Comparison of ENCODE assay signal across 17 cellular contexts in the genomic region with DNA sequence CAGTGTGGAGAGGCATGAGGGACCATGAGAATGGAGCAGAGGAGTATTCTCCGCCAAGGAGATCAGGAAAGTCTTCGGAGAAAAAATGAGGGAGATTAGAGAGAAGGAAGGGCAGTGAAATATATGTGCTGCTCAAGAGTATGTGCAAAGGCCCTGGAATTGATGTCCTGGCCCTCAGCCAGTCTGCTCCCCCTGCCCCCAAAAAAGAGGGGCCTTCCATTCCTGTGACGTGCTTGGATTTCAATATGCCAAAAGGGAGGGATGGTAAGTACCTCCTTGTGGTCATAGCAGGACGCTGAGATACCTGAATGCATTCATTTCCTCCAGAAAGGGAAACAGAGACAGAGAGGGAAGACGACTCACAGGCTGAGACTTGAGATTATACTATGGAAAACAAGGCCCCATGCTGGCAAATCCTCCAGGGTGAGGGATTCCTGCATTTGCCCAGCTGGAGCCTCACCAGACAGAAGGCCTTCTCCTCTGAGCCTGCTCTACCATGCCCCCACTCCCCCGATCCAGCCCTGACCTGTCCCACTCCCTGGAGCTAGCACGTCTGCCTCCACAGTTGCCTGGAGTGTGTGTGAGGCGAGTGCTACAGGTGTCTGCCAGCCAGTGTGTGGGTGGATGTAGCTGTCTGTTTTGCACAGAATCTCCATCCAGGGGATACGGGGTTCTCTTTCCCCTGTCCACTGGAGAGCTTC. TPM values are rescaled to one million over a fixed set of nuclear protein-coding genes. Genes with fewer than 3 reads are reported as not detected.
DNase-seq lines count a peak whose midpoint lies in the region; ATAC-seq, FAIRE-seq and TF ChIP-seq lines count a peak whose summit lies in the region.
"Had no signal": no experiment of that assay in that cellular context is flagged by ENCODE, and none has a peak within 500 bp of the region (broad histone marks: within the 10 kb centered on the region; RNA-seq: fewer than 3 reads in every experiment).

No MANE protein-coding gene starts in this region.

- no peaks in the 10 kb centered on the region for H3K36me3 ChIP-seq in iPS-15b (ENCODE audit: control insufficient read depth, insufficient read depth, low read length)
- H3K36me3 ChIP-seq in prostate gland: no peaks in the 10 kb centered on the region
- H3K36me3 ChIP-seq: BE2C had no signal

- peak overlapping the region; percentile 8 for H3K4me3 ChIP-seq in iPS-15b (ENCODE audit: low read depth, low read length)
- H3K4me3 ChIP-seq in prostate gland: no peak overlapping the region
- H3K4me3 ChIP-seq: smooth muscle cell had no signal

- WGBS in prostate gland: 56% methylated on average over 9 of the region's 9 CpGs

- CTCF ChIA-PET in activated CD8-positive, alpha-beta T cell treated with anti-CD3 and anti-CD28 coated beads for 36 hours (lab: Charles Lee): interaction anchor here (0.7 to 4.6 kb wide), 8 partner anchors 15 to 77 kb away, joined by 3 to 23 read pairs (median 4); partner anchors contain the start of gene ESPL1

- intact Hi-C loops in activated CD8-positive, alpha-beta T cell treated with anti-CD3 and anti-CD28 coated beads for 36 hours (cut with micrococcal nuclease): no loop called here
- intact Hi-C loops in prostate gland (cut with DNase I): no loop called here

- no peak for DNase-seq in activated naive CD4-positive, alpha-beta T cell (lab: John Stamatoyannopoulos, UW)
- peak; percentile 59 for DNase-seq in activated CD8-positive, alpha-beta T cell treated with anti-CD3 and anti-CD28 coated beads for 36 hours
- DNase-seq in RCC 7860 (ENCODE audit: low spot score): no peak
- DNase-seq in prostate gland (ENCODE audit: low spot score): no peak
- DNase-seq in HFFc6: no peak
- DNase-seq: BE2C, GF-D8, kidney, NCI-H446, RPMI8226 had no signal

- ATAC-seq in activated CD8-positive, alpha-beta T cell treated with anti-CD3 and anti-CD28 coated beads for 36 hours: no peak

- H3K27ac Mint-ChIP-seq in activated naive CD4-positive, alpha-beta T cell treated with anti-CD3 and anti-CD28 coated beads, Interleukin-2, amount 50 U/mL, for 24 hours: no peak overlapping the region
- peak overlapping the region; percentile 72 for H3K27ac Mint-ChIP-seq in activated CD8-positive, alpha-beta T cell treated with anti-CD3 and anti-CD28 coated beads for 36 hours
- H3K27ac Mint-ChIP-seq in stimulated activated naive CD8-positive, alpha-beta T cell treated with anti-CD3 and anti-CD28 coated beads, Interleukin-15, Interleukin-2, amounts not matched to agents 100 ng/mL and 50 ng/mL, for 24 hours: peak overlapping the region; percentile 87
- no peak overlapping the region for H3K27ac Mint-ChIP-seq in HFFc6

- no peak overlapping the region for H3K27ac ChIP-seq in prostate gland

- H3K27me3 ChIP-seq in iPS-15b (ENCODE audit: control insufficient read depth, insufficient read depth, low read length) (peaks cover 4% of the 10 kb centered on the region), prostate gland (replicated peaks; ENCODE audit: insufficient read depth) (no peaks in the 10 kb centered on the region)
- H3K27me3 ChIP-seq: BE2C had no signal

- no peak overlapping the region for H3K9ac ChIP-seq in iPS-15b (ENCODE audit: low read depth, low read length)

- peaks cover 53% of the 10 kb centered on the region for H3K4me1 Mint-ChIP-seq in activated naive CD4-positive, alpha-beta T cell treated with anti-CD3 and anti-CD28 coated beads, Interleukin-2, amount 50 U/mL, for 24 hours
- peaks cover 57% of the 10 kb centered on the region for H3K4me1 Mint-ChIP-seq in activated CD8-positive, alpha-beta T cell treated with anti-CD3 and anti-CD28 coated beads for 36 hours (ENCODE audit: low read depth)
- peaks cover 61% of the 10 kb centered on the region for H3K4me1 Mint-ChIP-seq in stimulated activated naive CD8-positive, alpha-beta T cell treated with anti-CD3 and anti-CD28 coated beads, Interleukin-15, Interleukin-2, amounts not matched to agents 100 ng/mL and 50 ng/mL, for 24 hours (ENCODE audit: low read depth)
- peaks cover 25% of the 10 kb centered on the region for H3K4me1 Mint-ChIP-seq in HFFc6 (ENCODE audit: low read depth)

- no peak for FAIRE-seq in RCC 7860 (lab: Jason Lieb, UNC)
- FAIRE-seq: colon, kidney, TTC549 had no signal

- POLR2A ChIA-PET in activated CD8-positive, alpha-beta T cell treated with anti-CD3 and anti-CD28 coated beads for 36 hours (lab: Charles Lee): interaction anchor here (1.0 to 5.5 kb wide), 7 partner anchors 9 to 168 kb away, joined by 3 to 47 read pairs (median 4); partner anchors contain the start of gene ESPL1

- no peaks in the 10 kb centered on the region for H3K36me3 Mint-ChIP-seq in activated naive CD4-positive, alpha-beta T cell treated with anti-CD3 and anti-CD28 coated beads, Interleukin-2, amount 50 U/mL, for 24 hours
- no peaks in the 10 kb centered on the region for H3K36me3 Mint-ChIP-seq in activated CD8-positive, alpha-beta T cell treated with anti-CD3 and anti-CD28 coated beads for 36 hours (ENCODE audit: low read depth)
- H3K36me3 Mint-ChIP-seq in stimulated activated naive CD8-positive, alpha-beta T cell treated with anti-CD3 and anti-CD28 coated beads, Interleukin-15, Interleukin-2, amounts not matched to agents 100 ng/mL and 50 ng/mL, for 24 hours (ENCODE audit: low read depth): no peaks in the 10 kb centered on the region
- H3K36me3 Mint-ChIP-seq in HFFc6 (ENCODE audit: low read depth): no peaks in the 10 kb centered on the region

- no peaks in the 10 kb centered on the region for H3K9me3 Mint-ChIP-seq in activated naive CD4-positive, alpha-beta T cell treated with anti-CD3 and anti-CD28 coated beads, Interleukin-2, amount 50 U/mL, for 24 hours
- H3K9me3 Mint-ChIP-seq in activated CD8-positive, alpha-beta T cell treated with anti-CD3 and anti-CD28 coated beads for 36 hours: no peaks in the 10 kb centered on the region
- no peaks in the 10 kb centered on the region for H3K9me3 Mint-ChIP-seq in stimulated activated naive CD8-positive, alpha-beta T cell treated with anti-CD3 and anti-CD28 coated beads, Interleukin-15, Interleukin-2, amounts not matched to agents 100 ng/mL and 50 ng/mL, for 24 hours
- H3K9me3 Mint-ChIP-seq in HFFc6: no peaks in the 10 kb centered on the region

- H3K4me3 Mint-ChIP-seq in activated naive CD4-positive, alpha-beta T cell treated with anti-CD3 and anti-CD28 coated beads, Interleukin-2, amount 50 U/mL, for 24 hours: peak overlapping the region; percentile 23
- H3K4me3 Mint-ChIP-seq in activated CD8-positive, alpha-beta T cell treated with anti-CD3 and anti-CD28 coated beads for 36 hours: peak overlapping the region; percentile 23
- peak overlapping the region; percentile 61 for H3K4me3 Mint-ChIP-seq in stimulated activated naive CD8-positive, alpha-beta T cell treated with anti-CD3 and anti-CD28 coated beads, Interleukin-15, Interleukin-2, amounts not matched to agents 100 ng/mL and 50 ng/mL, for 24 hours
- no peak overlapping the region for H3K4me3 Mint-ChIP-seq in HFFc6

- no peaks in the 10 kb centered on the region for H3K9me3 ChIP-seq in iPS-15b (ENCODE audit: control insufficient read depth, insufficient read depth, low read length)
- no peaks in the 10 kb centered on the region for H3K9me3 ChIP-seq in prostate gland
- H3K9me3 ChIP-seq: BE2C had no signal

- no peaks in the 10 kb centered on the region for H3K27me3 Mint-ChIP-seq in activated naive CD4-positive, alpha-beta T cell treated with anti-CD3 and anti-CD28 coated beads, Interleukin-2, amount 50 U/mL, for 24 hours
- H3K27me3 Mint-ChIP-seq in activated CD8-positive, alpha-beta T cell treated with anti-CD3 and anti-CD28 coated beads for 36 hours: no peaks in the 10 kb centered on the region
- H3K27me3 Mint-ChIP-seq in stimulated activated naive CD8-positive, alpha-beta T cell treated with anti-CD3 and anti-CD28 coated beads, Interleukin-15, Interleukin-2, amounts not matched to agents 100 ng/mL and 50 ng/mL, for 24 hours: no peaks in the 10 kb centered on the region
- peaks cover 12% of the 10 kb centered on the region for H3K27me3 Mint-ChIP-seq in HFFc6 (ENCODE audit: insufficient read depth)

- no peak for TF ChIP-seq POLR2A in prostate gland (IDR thresholded peaks at IDR 0.05)

- no peak for TF ChIP-seq CTCF in activated CD8-positive, alpha-beta T cell treated with anti-CD3 and anti-CD28 coated beads for 36 hours (IDR thresholded peaks at IDR 0.05)
- TF ChIP-seq CTCF in prostate gland (IDR thresholded peaks at IDR 0.05) (no peak), HFFc6 (IDR thresholded peaks at IDR 0.05) (no peak)

- H3K4me1 ChIP-seq in iPS-15b (ENCODE audit: control insufficient read depth, insufficient read depth, low read length) (peaks cover 36% of the 10 kb centered on the region), prostate gland (replicated peaks) (peaks cover 7% of the 10 kb centered on the region)

RNA-seq across cellular contexts. Expression of gene RARG, which starts 3.9 kb away (rescaled TPM):
- 10 to 100 TPM; 19.7 to 20.3 TPM for total RNA-seq in activated CD8-positive, alpha-beta T cell treated with anti-CD3 and anti-CD28 coated beads for 36 hours
- total RNA-seq in prostate gland: 10 to 100 TPM; 28.9 to 30.4 TPM
- 10 to 100 TPM; 47.2 to 80.5 (median 71.0) TPM for total RNA-seq in HFFc6 (2021; fragmentation: NEBNext Ultra II Directional; extraction: Animal tissue kit (Norgen Biotek cat#: 25700))

RNA-seq across cellular contexts. Expression of gene ITGB7, which starts 28.8 kb away (rescaled TPM):
- 100 to 1,000 TPM; 121 to 137 TPM for total RNA-seq in activated CD8-positive, alpha-beta T cell treated with anti-CD3 and anti-CD28 coated beads for 36 hours
- total RNA-seq in prostate gland: 1 to 10 TPM; 1.2 to 1.7 TPM
- total RNA-seq in HFFc6 (2021; fragmentation: NEBNext Ultra II Directional; extraction: Animal tissue kit (Norgen Biotek cat#: 25700)): 1 to 10 TPM in 3 of 6 experiments, under 1 TPM in 3; 0.35 to 1.5 (median 0.93) TPM
- total RNA-seq: fibroblast of villous mesenchyme had no signal

RNA-seq across cellular contexts. Expression of gene ESPL1, which starts 32.2 kb away (rescaled TPM):
- total RNA-seq in activated CD8-positive, alpha-beta T cell treated with anti-CD3 and anti-CD28 coated beads for 36 hours: 10 to 100 TPM; 62.1 to 63.4 TPM
- 1 to 10 TPM in 1 of 2 donors, under 1 TPM in 1; 0.55 to 6.1 TPM for total RNA-seq in prostate gland
- 10 to 100 TPM in 5 of 6 experiments, 1 to 10 TPM in 1; 7.0 to 16.1 (median 14.1) TPM for total RNA-seq in HFFc6 (2021; fragmentation: NEBNext Ultra II Directional; extraction: Animal tissue kit (Norgen Biotek cat#: 25700))

RNA-seq across cellular contexts. Expression of gene CSAD, which starts 55.2 kb away (rescaled TPM):
- total RNA-seq in activated CD8-positive, alpha-beta T cell treated with anti-CD3 and anti-CD28 coated beads for 36 hours: 10 to 100 TPM; 13.8 to 18.6 TPM
- total RNA-seq in prostate gland: 10 to 100 TPM; 30.8 to 92.5 TPM
- 10 to 100 TPM; 13.9 to 17.1 (median 16.0) TPM for total RNA-seq in HFFc6 (2021; fragmentation: NEBNext Ultra II Directional; extraction: Animal tissue kit (Norgen Biotek cat#: 25700))

RNA-seq across cellular contexts. Expression of gene ZNF740, which starts 55.4 kb away (rescaled TPM):
- 10 to 100 TPM; 31.3 to 35.9 TPM for total RNA-seq in activated CD8-positive, alpha-beta T cell treated with anti-CD3 and anti-CD28 coated beads for 36 hours
- 10 to 100 TPM; 17.0 to 19.1 TPM for total RNA-seq in prostate gland
- 10 to 100 TPM; 17.3 to 25.7 (median 19.3) TPM for total RNA-seq in HFFc6 (2021; fragmentation: NEBNext Ultra II Directional; extraction: Animal tissue kit (Norgen Biotek cat#: 25700))

Comparison
In these comparisons a context has a peak if more than half of its experiments do, and no peak if none do; other contexts are left out.
1. H3K27ac Mint-ChIP-seq: peak in activated CD8-positive, alpha-beta T cell treated with anti-CD3 and anti-CD28 coated beads for 36 hours (single experiment) and stimulated activated naive CD8-positive, alpha-beta T cell treated with anti-CD3 and anti-CD28 coated beads, Interleukin-15, Interleukin-2, amounts not matched to agents 100 ng/mL and 50 ng/mL, for 24 hours (single experiment); none in activated naive CD4-positive, alpha-beta T cell treated with anti-CD3 and anti-CD28 coated beads, Interleukin-2, amount 50 U/mL, for 24 hours (single experiment) and HFFc6 (single experiment).
2. RNA of gene ITGB7, which starts 28.8 kb away (total RNA-seq): 121 to 137 TPM in activated CD8-positive, alpha-beta T cell treated with anti-CD3 and anti-CD28 coated beads for 36 hours; 1.2 to 1.7 TPM in prostate gland and 0.35 to 1.5 TPM in HFFc6; every median in the first group is over 10 times any median in the second.